1 cellular context compared by ENCODE assay signal in genomic region chr9:16689352-16689938, GRCh38.
TF ChIP-seq lines count a peak whose summit lies in the region.

No MANE protein-coding gene starts in this region.

TF ChIP-seq in HEK293, 187 proteins besides CTCF, POLR2A, EP300 and RAD21 (continued from another document):
- TF ChIP-seq ZNF692 (tag by site-specific recombination; IDR thresholded peaks at IDR 0.05) (peak; percentile 12; the same call in 1 of the 2 replicates), ZNF335 (tag by site-specific recombination; conservative IDR thresholded peaks at IDR 0.05) (peak; percentile 49), EGR2 (tag by site-specific recombination; IDR thresholded peaks at IDR 0.05; ENCODE audit: low read depth) (no peak), ZBTB49 (tag by site-specific recombination; IDR thresholded peaks at IDR 0.05; ENCODE audit: low read depth) (no peak), HIC1 (tag by site-specific recombination; IDR thresholded peaks at IDR 0.05) (no peak), ZNF654 (tag by site-specific recombination; IDR thresholded peaks at IDR 0.05; ENCODE audit: low read depth) (no peak), ZBTB11 (tag by site-specific recombination; conservative IDR thresholded peaks at IDR 0.05; ENCODE audit: low read depth) (no peak), ZNF266 (tag by site-specific recombination; IDR thresholded peaks at IDR 0.05; ENCODE audit: low read depth) (no peak), GLI2 (tag by site-specific recombination; IDR thresholded peaks at IDR 0.05; ENCODE audit: borderline replicate concordance, low read depth) (no peak), GLIS1 (tag by site-specific recombination; IDR thresholded peaks at IDR 0.05) (peak; percentile 63; the same call in 1 of the 2 replicates), ZNF239 (tag by site-specific recombination; IDR thresholded peaks at IDR 0.05) (no peak), ZNF639 (tag by site-specific recombination; IDR thresholded peaks at IDR 0.05) (no peak), YY2 (tag by site-specific recombination; IDR thresholded peaks at IDR 0.05) (no peak), ZIC2 (tag by site-specific recombination; IDR thresholded peaks at IDR 0.05) (peak; percentile 11; the same call in 1 of the 2 replicates), ZBTB48 (tag by site-specific recombination; IDR thresholded peaks at IDR 0.05) (0 out of 2 replicates have a peak, but pooled peaks have one; percentile 5), ZNF610 (tag by site-specific recombination; IDR thresholded peaks at IDR 0.05; ENCODE audit: borderline replicate concordance) (no peak)
